Comparison of ENCODE assay signal across 13 cellular contexts in the genomic region with DNA sequence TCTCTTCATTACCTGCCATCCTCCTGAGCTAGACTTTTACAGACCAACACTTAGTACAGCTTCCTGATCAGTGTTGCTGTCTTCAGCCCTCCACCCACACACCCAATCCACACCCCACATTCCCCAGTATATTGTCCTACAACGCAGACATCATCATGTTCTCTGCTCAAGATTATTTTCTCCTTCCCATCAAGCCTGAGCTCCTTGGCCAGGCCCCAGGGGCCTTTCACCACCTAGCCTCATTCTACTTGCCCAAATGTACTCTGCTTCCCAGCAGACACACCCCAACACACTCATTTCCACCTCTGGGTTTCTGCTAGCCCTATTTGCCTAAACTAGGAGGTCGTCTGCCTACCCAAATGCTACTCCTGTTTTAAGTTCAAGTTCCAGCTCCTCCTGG. TPM values are rescaled to one million over a fixed set of nuclear protein-coding genes. Genes with fewer than 3 reads are reported as not detected.
DNase-seq lines count a peak whose midpoint lies in the region; ATAC-seq and TF ChIP-seq lines count a peak whose summit lies in the region.
"Had no signal": no experiment of that assay in that cellular context is flagged by ENCODE, and none has a peak within 500 bp of the region (broad histone marks: within the 10 kb centered on the region; RNA-seq: fewer than 3 reads in every experiment).

No MANE protein-coding gene starts in this region.

- no peaks in the 10 kb centered on the region for H3K36me3 ChIP-seq in RWPE2 (ENCODE audit: low read depth)
- H3K36me3 ChIP-seq in esophagus squamous epithelium: no peaks in the 10 kb centered on the region
- H3K36me3 ChIP-seq in gastrocnemius medialis: no peaks in the 10 kb centered on the region
- H3K36me3 ChIP-seq in gastroesophageal sphincter: no peaks in the 10 kb centered on the region

- no peak for TF ChIP-seq CTCF in RWPE2 (IDR thresholded peaks at IDR 0.05; ENCODE audit: poor library complexity, severe bottlenecking)
- no peak for TF ChIP-seq CTCF in esophagus squamous epithelium (IDR thresholded peaks at IDR 0.05)
- TF ChIP-seq CTCF in gastrocnemius medialis (IDR thresholded peaks at IDR 0.05 in 4 of 5, conservative IDR thresholded peaks at IDR 0.05 in 1 of 5): no peak
- no peak for TF ChIP-seq CTCF in gastroesophageal sphincter (IDR thresholded peaks at IDR 0.05)

- intact Hi-C loops in esophagus squamous epithelium (cut with DNase I) (no loop called here), gastrocnemius medialis (cut with DNase I; ENCODE audit: low total_unique reads) (no loop called here)

- H3K27me3 ChIP-seq in RWPE2 (ENCODE audit: insufficient read depth, poor library complexity, severe bottlenecking) (no peaks in the 10 kb centered on the region), esophagus squamous epithelium (no peaks in the 10 kb centered on the region), gastrocnemius medialis (no peaks in the 10 kb centered on the region), gastroesophageal sphincter (no peaks in the 10 kb centered on the region)

- H3K27ac ChIP-seq in RWPE2 (ENCODE audit: poor library complexity, severe bottlenecking): peak overlapping the region; percentile 48
- peak overlapping the region; percentile 78 to 84 (median 82) for H3K27ac ChIP-seq in esophagus squamous epithelium
- H3K27ac ChIP-seq in gastrocnemius medialis: peak overlapping the region; percentile 69 to 94 (median 83)
- H3K27ac ChIP-seq in gastroesophageal sphincter: peak overlapping the region in 2 of 4 donors; percentile 5 to 6

- peaks cover 57% of the 10 kb centered on the region for H3K4me1 ChIP-seq in RWPE2 (ENCODE audit: insufficient read depth, poor library complexity, severe bottlenecking)
- H3K4me1 ChIP-seq in esophagus squamous epithelium: peaks cover 7 to 91% (median 58%) of the 10 kb centered on the region in 3 donors
- H3K4me1 ChIP-seq in gastrocnemius medialis: peaks cover 92 to 97% of the 10 kb centered on the region in 2 donors
- H3K4me1 ChIP-seq in gastroesophageal sphincter: peaks cover 0 to 10% (median 0%) of the 10 kb centered on the region in 3 donors

- TF ChIP-seq EP300 in gastroesophageal sphincter (IDR thresholded peaks at IDR 0.05): no peak

- TF ChIP-seq POLR2A in esophagus squamous epithelium (IDR thresholded peaks at IDR 0.05): no peak
- no peak for TF ChIP-seq POLR2A in gastrocnemius medialis (IDR thresholded peaks at IDR 0.05)
- no peak for TF ChIP-seq POLR2A in gastroesophageal sphincter (IDR thresholded peaks at IDR 0.05)

- H3K4me3 ChIP-seq in RWPE2 (ENCODE audit: severe bottlenecking): no peak overlapping the region
- H3K4me3 ChIP-seq in esophagus squamous epithelium: no peak overlapping the region
- no peak overlapping the region for H3K4me3 ChIP-seq in gastrocnemius medialis
- no peak overlapping the region for H3K4me3 ChIP-seq in gastroesophageal sphincter

- peak; percentile 5; the same call in 2 of the 3 replicates for ATAC-seq in RWPE2 (ENCODE audit: low read depth)
- peak; percentile 20 to 28 for ATAC-seq in gastrocnemius medialis
- no peak for ATAC-seq in GM18868 (IDR thresholded peaks at IDR 0.05; ENCODE audit: unreplicated experiment)
- ATAC-seq in gastroesophageal sphincter: no peak

- DNase-seq in GM03348 (ENCODE audit: low spot score) (peak; percentile 44), RWPE2 (ENCODE audit: low spot score) (no peak), esophagus squamous epithelium (lab: John Stamatoyannopoulos, UW) (no peak), gastrocnemius medialis (peak; percentile 57 to 76), NCI-H1092 treated with DMSO at 0.1 percent for 48 hours (lab: John Stamatoyannopoulos, UW) (no peak), hepatic stellate cell (ENCODE audit: low spot score) (no peak)
- DNase-seq: DMS153, kidney glomerular epithelial cell, NCI-H82, retina, T1000 had no signal

- WGBS in esophagus squamous epithelium, 2 donors: 26 to 44% methylated on average over 2 of the region's 2 CpGs
- 63 to 94% methylated on average over 2 of the region's 2 CpGs for WGBS in gastroesophageal sphincter (ENCODE audit: low coverage in 1 of 2), 2 donors

- H3K9me3 ChIP-seq in RWPE2 (ENCODE audit: severe bottlenecking): no peaks in the 10 kb centered on the region
- no peaks in the 10 kb centered on the region for H3K9me3 ChIP-seq in esophagus squamous epithelium
- H3K9me3 ChIP-seq in gastrocnemius medialis: no peaks in the 10 kb centered on the region
- no peaks in the 10 kb centered on the region for H3K9me3 ChIP-seq in gastroesophageal sphincter

- in situ Hi-C loops in gastrocnemius medialis (cut with MboI; ENCODE audit: low sequenced_read_pairs in 4 of 4): no loop called here

RNA-seq across cellular contexts. Expression of gene DAPK2, which starts 37.0 kb away (rescaled TPM):
- total RNA-seq in esophagus squamous epithelium: 10 to 100 TPM in 2 of 4 donors, 1 to 10 TPM in 2; 1.9 to 12.9 (median 9.8) TPM
- 10 to 100 TPM; 28.5 to 70.8 (median 52.7) TPM for total RNA-seq in gastrocnemius medialis
- 1 to 10 TPM; 2.0 to 9.5 (median 6.4) TPM for total RNA-seq in gastroesophageal sphincter

Comparison
In these comparisons a context has a peak if more than half of its experiments do, and no peak if none do; other contexts are left out.
1. DNase-seq: peak in GM03348 (single experiment) and gastrocnemius medialis (2 of 2); none in RWPE2 (single experiment), esophagus squamous epithelium (single experiment), NCI-H1092 treated with DMSO at 0.1 percent for 48 hours (single experiment) and hepatic stellate cell (single experiment).
2. ATAC-seq: peak in RWPE2 (single experiment) and gastrocnemius medialis (2 of 2); none in GM18868 (single experiment) and gastroesophageal sphincter (single experiment).